In the genomic region with DNA sequence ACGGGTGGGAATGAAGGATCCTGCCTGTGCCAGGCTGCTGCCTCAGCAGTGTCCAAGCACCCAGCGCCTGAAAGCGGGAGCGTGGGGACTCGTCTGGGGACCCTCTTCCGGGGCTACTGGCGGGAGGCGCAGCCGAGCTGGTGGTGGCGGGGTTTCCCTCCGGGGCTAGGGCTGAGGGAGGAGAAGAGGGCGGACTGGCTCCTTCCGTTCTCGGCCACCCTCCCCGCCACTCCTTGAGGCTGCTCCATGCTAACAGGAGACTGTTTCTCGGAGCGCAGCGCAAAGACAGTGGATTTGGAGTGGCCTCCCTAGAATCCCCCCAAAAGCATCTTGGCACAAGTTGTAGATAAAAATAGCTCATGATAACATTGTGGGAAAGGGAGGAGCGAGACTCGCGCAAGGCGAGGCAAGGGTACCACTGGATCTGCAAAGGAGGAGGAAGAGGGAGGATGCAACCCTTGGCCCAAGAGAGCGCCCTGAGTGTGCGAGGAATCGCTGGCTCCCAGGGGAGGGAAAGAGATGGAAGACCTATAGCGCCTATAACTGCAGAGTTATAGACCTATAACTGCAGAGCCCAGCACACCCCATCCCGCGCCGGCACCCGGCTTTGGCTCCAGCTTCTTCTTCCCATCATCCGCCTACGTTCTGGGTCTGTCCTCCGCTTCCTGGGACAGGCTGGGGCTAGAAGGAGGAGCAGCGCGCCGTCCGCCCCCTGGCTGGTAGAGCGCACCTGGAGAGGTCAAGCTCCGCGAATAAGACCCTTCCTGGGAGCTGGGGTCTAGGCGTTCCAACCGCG, we compare ENCODE assay signal across 8 cellular contexts. TPM values are rescaled to one million over a fixed set of nuclear protein-coding genes. Genes with fewer than 3 reads are reported as not detected.
DNase-seq lines count a peak whose midpoint lies in the region; ATAC-seq and TF ChIP-seq lines count a peak whose summit lies in the region.

No MANE protein-coding gene starts in this region.

- H4K8ac ChIP-seq in neuronal stem cell (ENCODE audit: low read depth, low read length), result no peak overlapping the region

- H3K36me3 Mint-ChIP-seq in CD4-positive, alpha-beta T cell (ENCODE audit: low read depth), result no peaks in the 10 kb centered on the region

- no peak overlapping the region for H2BK12ac ChIP-seq in neuronal stem cell (ENCODE audit: low read length)

- peaks cover 13% of the 10 kb centered on the region for H3K4me1 Mint-ChIP-seq in CD4-positive, alpha-beta T cell (ENCODE audit: low read depth)

- WGBS in neuronal stem cell (ENCODE audit: extremely low coverage in 2 of 2, insufficient read length in 2 of 2, insufficient replicate concordance in 1 of 2), 2 donors, result no CpG with 5 or more reads among the region's 43 CpGs

- peak overlapping the region; percentile 40 for H2AFZ ChIP-seq in neuronal stem cell (ENCODE audit: low read length)

- no peaks in the 10 kb centered on the region for H3K79me1 ChIP-seq in neuronal stem cell (ENCODE audit: low read depth, low read length)

- no peak for ATAC-seq in CD4-positive, alpha-beta T cell (ENCODE audit: poor library complexity)

- intact Hi-C loops in CD4-positive, alpha-beta T cell (cut with DNase I, micrococcal nuclease), result loop anchor here (10.0 kb wide), 2 partner anchors 57 to 1207 kb away; no protein-coding TSS in a partner anchor

- CTCF ChIA-PET in CD4-positive, alpha-beta T cell (lab: Charles Lee), result no interaction called here

- TF ChIP-seq POLR2A in Peyer's patch (IDR thresholded peaks at IDR 0.05), result no peak

- H3K9ac ChIP-seq in neuronal stem cell (ENCODE audit: low read depth, low read length, poor library complexity), result peak overlapping the region; percentile 9

- H2AK5ac ChIP-seq in neuronal stem cell (ENCODE audit: low read depth, low read length), result no peak overlapping the region

- no peak overlapping the region for H3K27ac Mint-ChIP-seq in CD4-positive, alpha-beta T cell

- H3K4me3 ChIP-seq in Peyer's patch (peak overlapping the region; percentile 54 to 76 (median 67)), fibroblast of pulmonary artery (replicated peaks; ENCODE audit: low read depth, low read length) (peak overlapping the region; percentile 71), neuronal stem cell (ENCODE audit: low read length in 2 of 2) (peak overlapping the region; percentile 12 to 58)

- H3K23ac ChIP-seq in neuronal stem cell (ENCODE audit: low read depth, low read length, poor library complexity), result peak overlapping the region; percentile 18

- H3K14ac ChIP-seq in neuronal stem cell (ENCODE audit: low read length), result peak overlapping the region; percentile 15

- no peak overlapping the region for H3K4ac ChIP-seq in neuronal stem cell (ENCODE audit: low read length)

- no peaks in the 10 kb centered on the region for H3K9me3 ChIP-seq in CD4-positive, alpha-beta T cell (ENCODE audit: control insufficient read depth, low read length)
- H3K9me3 ChIP-seq in Peyer's patch (no peaks in the 10 kb centered on the region), neuronal stem cell (replicated peaks in 1 of 2; ENCODE audit: control insufficient read depth in 2 of 2, insufficient read depth in 1 of 2, low read depth in 1 of 2, low read length in 2 of 2) (no peaks in the 10 kb centered on the region)

- no peak overlapping the region for H3K27ac ChIP-seq in CD4-positive, alpha-beta T cell (ENCODE audit: low read depth, low read length)
- H3K27ac ChIP-seq in Peyer's patch, result peak overlapping the region in 1 of 4 donors; percentile 74
- no peak overlapping the region for H3K27ac ChIP-seq in neuronal stem cell (replicated peaks; ENCODE audit: low read length)

- H3K4me3 Mint-ChIP-seq in CD4-positive, alpha-beta T cell, result peak overlapping the region; percentile 67

- peak overlapping the region; percentile 48 for H3K18ac ChIP-seq in neuronal stem cell (ENCODE audit: low read length)

- no peak for DNase-seq in CD4-positive, alpha-beta T cell
- DNase-seq in Peyer's patch, result no peak
- DNase-seq in fibroblast of pulmonary artery (ENCODE audit: low read depth), result no peak
- DNase-seq in neuronal stem cell (ENCODE audit: low spot score), result peak; percentile 8
- DNase-seq in activated CD4-positive, CD25-positive, alpha-beta regulatory T cell (lab: John Stamatoyannopoulos, UW), result no peak
- no peak for DNase-seq in stimulated activated CD4-positive, alpha-beta T cell treated with anti-CD3 and anti-CD28 coated beads, Interleukin-4, amount 100 ng/mL, for 4 hours
- DNase-seq in stimulated activated naive CD4-positive, alpha-beta T cell treated with Interleukin-2 at 50 U/mL for 16 hours (lab: John Stamatoyannopoulos, UW), result no peak
- DNase-seq in DMS53 (lab: John Stamatoyannopoulos, UW), result no peak

- H3K9me3 Mint-ChIP-seq in CD4-positive, alpha-beta T cell, result no peaks in the 10 kb centered on the region

- H3K4me1 ChIP-seq in Peyer's patch (peaks cover 0 to 13% (median 0%) of the 10 kb centered on the region in 4 donors), neuronal stem cell (ENCODE audit: control insufficient read depth in 2 of 2, insufficient read depth in 1 of 2, low read depth in 1 of 2, low read length in 2 of 2) (peaks cover 0 to 13% of the 10 kb centered on the region in 2 donors)

- no peak overlapping the region for H2BK15ac ChIP-seq in neuronal stem cell (ENCODE audit: low read length)

- H3K36me3 ChIP-seq in Peyer's patch (no peaks in the 10 kb centered on the region), neuronal stem cell (replicated peaks in 1 of 2; ENCODE audit: control insufficient read depth in 2 of 2, insufficient read depth in 2 of 2, low read length in 2 of 2) (no peaks in the 10 kb centered on the region)

- TF ChIP-seq CTCF in CD4-positive, alpha-beta T cell (IDR thresholded peaks at IDR 0.05), result no peak
- TF ChIP-seq CTCF in Peyer's patch (IDR thresholded peaks at IDR 0.05), result no peak
- TF ChIP-seq CTCF in fibroblast of pulmonary artery (IDR thresholded peaks at IDR 0.05; ENCODE audit: low read length, missing control alignments), result no peak

- no peak overlapping the region for H2BK120ac ChIP-seq in neuronal stem cell (ENCODE audit: low read depth, low read length)

- H3K27me3 Mint-ChIP-seq in CD4-positive, alpha-beta T cell, result peaks cover 57% of the 10 kb centered on the region

- POLR2A ChIA-PET in CD4-positive, alpha-beta T cell (lab: Charles Lee), result no interaction called here

- no peak overlapping the region for H2BK5ac ChIP-seq in neuronal stem cell (ENCODE audit: low read length)

- H3K4me2 ChIP-seq in neuronal stem cell (ENCODE audit: insufficient read depth, low read length, poor library complexity, severe bottlenecking), result peak overlapping the region; percentile 70

- H3K27me3 ChIP-seq in CD4-positive, alpha-beta T cell (ENCODE audit: control insufficient read depth, insufficient read depth, low read length), result peaks cover 33% of the 10 kb centered on the region
- no peaks in the 10 kb centered on the region for H3K27me3 ChIP-seq in Peyer's patch
- H3K27me3 ChIP-seq in neuronal stem cell (ENCODE audit: control insufficient read depth in 3 of 3, insufficient read depth in 3 of 3, low read depth in 1 of 3, low read length in 3 of 3), result peaks cover 11 to 55% (median 32%) of the 10 kb centered on the region in 3 experiments

- H4K91ac ChIP-seq in neuronal stem cell (ENCODE audit: low read depth, low read length, poor library complexity), result no peak overlapping the region

RNA-seq across cellular contexts. Expression of gene HS3ST1, which starts 1.3 kb away (rescaled TPM):
- total RNA-seq in CD4-positive, alpha-beta T cell, result not detected
- 10 to 100 TPM in 1 of 4 donors, 1 to 10 TPM in 3; 1.3 to 15.9 (median 3.0) TPM for total RNA-seq in Peyer's patch
- 0.01 TPM for polyA plus RNA-seq in neuronal stem cell (2013, experiment 1 of 2)
- polyA plus RNA-seq in neuronal stem cell (2013, experiment 2 of 2), result 0.01 TPM
